ENCODE assay signal across 8 cellular contexts in genomic region chr2:74199871-74200305, GRCh38. TPM values are rescaled to one million over a fixed set of nuclear protein-coding genes. Genes with fewer than 3 reads are reported as not detected.
DNase-seq lines count a peak whose midpoint lies in the region; ATAC-seq and TF ChIP-seq lines count a peak whose summit lies in the region.

No MANE protein-coding gene starts in this region.

- WGBS in HUES64 = 11% methylated on average over 8 of the region's 8 CpGs
- 10 to 18% methylated on average over 8 of the region's 8 CpGs for WGBS in tibial nerve, 2 donors

- peaks cover 12% of the 10 kb centered on the region for H3K36me3 Mint-ChIP-seq in activated naive CD8-positive, alpha-beta T cell

- H3K27me3 Mint-ChIP-seq in activated naive CD8-positive, alpha-beta T cell = no peaks in the 10 kb centered on the region

- TF ChIP-seq CTCF in AG10803 (conservative IDR thresholded peaks at IDR 0.05; ENCODE audit: low read length) (no peak), tibial nerve (IDR thresholded peaks at IDR 0.05) (no peak)

- peak overlapping the region; percentile 16; the same call in 1 of the 2 replicates for H3K27ac ChIP-seq in HUES64 (ENCODE audit: low read depth, low read length)
- peak overlapping the region in 2 of 4 donors; percentile 87 to 90 for H3K27ac ChIP-seq in tibial nerve

- peak overlapping the region; percentile 95 for H3K4me3 ChIP-seq in AG10803 (ENCODE audit: low read length)
- peak overlapping the region; percentile 75 for H3K4me3 ChIP-seq in HUES64 (ENCODE audit: low read length)
- peak overlapping the region; percentile 54 to 91 (median 88) for H3K4me3 ChIP-seq in tibial nerve

- no peaks in the 10 kb centered on the region for H3K9me3 Mint-ChIP-seq in activated naive CD8-positive, alpha-beta T cell (ENCODE audit: low read depth)

- H3K9me3 ChIP-seq in HUES64 (ENCODE audit: insufficient read depth, low read depth, low read length) = no peaks in the 10 kb centered on the region
- no peaks in the 10 kb centered on the region for H3K9me3 ChIP-seq in tibial nerve

- DNase-seq in AG10803 (ENCODE audit: low read depth) = peak; percentile 20
- DNase-seq in left kidney (ENCODE audit: low read depth, low spot score) = peak; percentile 26
- DNase-seq in tibial nerve (ENCODE audit: low spot score in 2 of 2) = no peak
- no peak for DNase-seq in UCSD-AML1 (lab: John Stamatoyannopoulos, UW; ENCODE audit: unreplicated experiment)

- H3K4me1 ChIP-seq in HUES64 (ENCODE audit: insufficient read depth, low read length) = peaks cover 19% of the 10 kb centered on the region
- peaks cover 0 to 45% (median 7%) of the 10 kb centered on the region in 4 donors for H3K4me1 ChIP-seq in tibial nerve

- H3K36me3 ChIP-seq in HUES64 (ENCODE audit: insufficient read depth, low read length) (peaks cover 39% of the 10 kb centered on the region), tibial nerve (peaks cover 0 to 2% (median 0%) of the 10 kb centered on the region in 3 donors)

- ATAC-seq in GM21515 (IDR thresholded peaks at IDR 0.05; ENCODE audit: unreplicated experiment) = no peak
- ATAC-seq in HG02840 (IDR thresholded peaks at IDR 0.05; ENCODE audit: low FRiP score, unreplicated experiment) = no peak

- peak overlapping the region; percentile 100 for H3K27ac Mint-ChIP-seq in activated naive CD8-positive, alpha-beta T cell

- H3K4me1 Mint-ChIP-seq in activated naive CD8-positive, alpha-beta T cell (ENCODE audit: low read depth) = peaks cover 39% of the 10 kb centered on the region

- no peak for TF ChIP-seq POLR2A in tibial nerve (IDR thresholded peaks at IDR 0.05)

- TF ChIP-seq EP300 in tibial nerve (IDR thresholded peaks at IDR 0.05) = peak in 1 of 2 donors; percentile 5

- peak overlapping the region; percentile 99 for H3K4me3 Mint-ChIP-seq in activated naive CD8-positive, alpha-beta T cell

- H3K27me3 ChIP-seq in HUES64 (ENCODE audit: insufficient read depth, low read length) (peaks cover 3% of the 10 kb centered on the region; the same call in 1 of the 2 replicates), tibial nerve (no peaks in the 10 kb centered on the region)

- peak overlapping the region; percentile 99 for H3K9ac ChIP-seq in HUES64 (ENCODE audit: low read depth, low read length)

RNA-seq across cellular contexts. Expression of gene MTHFD2, which starts 1.5 kb away (rescaled TPM):
- 120 TPM for polyA plus RNA-seq in HUES64 (2013, experiment 1 of 2)
- 127 TPM for polyA plus RNA-seq in HUES64 (2013, experiment 2 of 2)
- total RNA-seq in tibial nerve = 10 to 100 TPM; 13.2 to 57.7 (median 25.7) TPM

RNA-seq across cellular contexts. Expression of gene MOB1A, which starts 21.2 kb away (rescaled TPM):
- polyA plus RNA-seq in HUES64 (2013, experiment 1 of 2) = 48.7 TPM
- 62.1 TPM for polyA plus RNA-seq in HUES64 (2013, experiment 2 of 2)
- 10 to 100 TPM; 55.3 to 69.9 (median 60.2) TPM for total RNA-seq in tibial nerve

RNA-seq across cellular contexts. Expression of gene BOLA3, which starts 52.2 kb away (rescaled TPM):
- 78.2 TPM for polyA plus RNA-seq in HUES64 (2013, experiment 1 of 2)
- polyA plus RNA-seq in HUES64 (2013, experiment 2 of 2) = 91.2 TPM
- total RNA-seq in tibial nerve = 10 to 100 TPM; 23.2 to 39.5 (median 25.8) TPM

Comparison
In these comparisons a context has a peak if more than half of its experiments do, and no peak if none do; other contexts are left out.
1. DNase-seq: peak in AG10803 (single experiment) and left kidney (single experiment); none in tibial nerve (0 of 2) and UCSD-AML1 (single experiment).
2. Peak in every context shown above with its lines, with median percentiles within 50 percentile points of each other: H3K4me3 ChIP-seq.